Comparison of ENCODE assay signal across 28 cellular contexts in the genomic region with DNA sequence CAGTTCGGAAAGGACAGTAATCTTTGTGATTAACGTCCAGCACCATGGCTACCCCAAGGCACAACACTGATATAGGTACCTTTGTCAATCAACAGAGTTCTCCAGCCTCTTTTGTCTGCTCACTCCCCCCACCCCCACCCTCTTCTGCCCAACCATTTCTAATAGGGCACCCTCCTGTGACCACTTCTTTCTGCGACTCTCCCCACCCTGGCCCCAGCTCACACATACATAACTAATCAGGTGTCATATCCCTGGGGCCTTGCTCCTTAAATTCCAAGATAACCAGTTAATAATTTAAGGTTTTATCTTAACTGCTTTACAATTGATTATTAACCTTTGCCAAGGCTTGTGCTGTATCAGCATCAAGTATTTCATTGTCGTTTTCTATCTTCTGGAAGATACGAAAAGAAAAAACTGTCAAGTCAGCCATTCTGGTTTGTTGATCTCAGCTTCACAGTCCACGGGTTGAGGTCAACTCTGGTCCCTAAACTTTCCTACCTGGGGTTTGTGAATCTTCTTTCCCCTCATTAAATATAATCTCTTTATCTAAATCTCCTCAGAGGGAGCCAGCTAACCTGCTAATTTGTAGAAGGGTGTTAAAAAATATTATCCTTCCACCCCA. TPM values are rescaled to one million over a fixed set of nuclear protein-coding genes. Genes with fewer than 3 reads are reported as not detected.
"Had no signal": no experiment of that assay in that cellular context is flagged by ENCODE, and none has a peak within 500 bp of the region (broad histone marks: within the 10 kb centered on the region; RNA-seq: fewer than 3 reads in every experiment).

No MANE protein-coding gene starts in this region.

- H3K4me1 ChIP-seq: heart left ventricle, sigmoid colon had no signal

- H3K36me3 ChIP-seq: heart left ventricle, neutrophil, right atrium auricular region, sigmoid colon had no signal

- DNase-seq: cerebellar nuclear complex; heart left ventricle; hypothalamus; kidney; left cardiac atrium; left ventricle myocardium superior; mesenchymal stem cell; naive thymus-derived CD4-positive, alpha-beta T cell; nephron progenitor cell; posterior cingulate gyrus; sigmoid colon; stimulated activated CD4-positive, alpha-beta T cell treated with anti-CD3 and anti-CD28 coated beads, Interleukin-12 subunit alpha, Interleukin-12 subunit beta, amount 100 ng/mL, for 4 hours; stimulated activated CD4-positive, alpha-beta T cell treated with anti-CD3 and anti-CD28 coated beads, Interleukin-2, amount 100 ng/mL, for 48 hours; stimulated activated naive CD4-positive, alpha-beta T cell treated with Interleukin-2 at 50 U/mL for 16 hours had no signal

- H3K27me3 ChIP-seq: right atrium auricular region, sigmoid colon had no signal

- H3K4me1 Mint-ChIP-seq: naive thymus-derived CD4-positive, alpha-beta T cell; nephron progenitor cell had no signal

- FAIRE-seq: colon, endothelial cell of umbilical vein, frontal cortex, kidney, urothelium cell line had no signal

- H3K4me3 Mint-ChIP-seq: dendritic cell treated with granulocyte-macrophage colony-stimulating factor and Interleukin-4, amounts not matched to agents 40 ng/mL and 50 ng/mL, for 4 days; naive thymus-derived CD4-positive, alpha-beta T cell; nephron progenitor cell; type B pancreatic cell had no signal

- H3K9me3 ChIP-seq: heart left ventricle, neutrophil, right atrium auricular region, sigmoid colon had no signal

- H3K27ac Mint-ChIP-seq: dendritic cell treated with granulocyte-macrophage colony-stimulating factor and Interleukin-4, amounts not matched to agents 40 ng/mL and 50 ng/mL, for 4 days; naive thymus-derived CD4-positive, alpha-beta T cell; nephron progenitor cell; type B pancreatic cell had no signal

- ATAC-seq: esophagus mucosa; heart left ventricle; left cardiac atrium; left ventricle myocardium superior; naive thymus-derived CD4-positive, alpha-beta T cell had no signal

- H3K27ac ChIP-seq: heart left ventricle, neutrophil, right atrium auricular region, sigmoid colon, skin epidermis had no signal

- H3K9me3 Mint-ChIP-seq: dendritic cell treated with granulocyte-macrophage colony-stimulating factor and Interleukin-4, amounts not matched to agents 40 ng/mL and 50 ng/mL, for 4 days; naive thymus-derived CD4-positive, alpha-beta T cell; nephron progenitor cell; type B pancreatic cell had no signal

- H3K4me3 ChIP-seq: heart left ventricle, lung, right atrium auricular region, sigmoid colon, skin epidermis had no signal

- H3K36me3 Mint-ChIP-seq: naive thymus-derived CD4-positive, alpha-beta T cell; type B pancreatic cell had no signal

RNA-seq across cellular contexts. Expression of a gene that starts 27.3 kb away (rescaled TPM):
- total RNA-seq: endothelial cell of umbilical vein; esophagus mucosa; fibroblast of lung; frontal cortex; glomerular endothelial cell; heart left ventricle; kidney; left cardiac atrium; left ventricle myocardium superior; naive thymus-derived CD4-positive, alpha-beta T cell; osteocyte; right atrium auricular region; sigmoid colon had no signal
- polyA plus RNA-seq: endothelial cell of umbilical vein; fibroblast of lung; heart left ventricle; naive thymus-derived CD4-positive, alpha-beta T cell had no signal
